Comparison of ENCODE assay signal across 35 cellular contexts in the genomic region with DNA sequence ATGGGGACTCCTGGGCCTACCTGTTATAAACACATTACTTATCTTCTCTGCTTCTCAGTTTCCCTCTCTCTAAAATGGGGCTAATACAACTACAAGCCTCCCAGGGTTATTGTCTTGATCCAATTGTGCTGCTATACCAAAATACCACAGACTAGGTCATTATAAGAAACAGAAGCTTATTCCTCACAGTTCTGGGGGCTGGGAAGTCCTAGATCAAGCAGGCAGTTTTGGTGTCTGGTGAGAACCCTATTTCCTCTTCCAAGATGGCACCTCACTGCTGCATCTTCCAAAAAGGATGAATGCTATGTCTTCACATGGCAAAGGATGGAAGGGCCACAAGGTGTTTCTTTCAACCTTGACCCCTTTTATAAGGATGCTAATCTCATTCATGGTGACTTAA.
"Had no signal": no experiment of that assay in that cellular context is flagged by ENCODE, and none has a peak within 500 bp of the region (broad histone marks: within the 10 kb centered on the region; RNA-seq: fewer than 3 reads in every experiment).

No MANE protein-coding gene starts in this region.

- H3K36me3 ChIP-seq: MG63 had no signal

- H3K4me2 ChIP-seq: KMS-11 had no signal

- DNase-seq: Karpas-422, Kasumi-1, MG63, MM.1S, MV-4-11, NCI-H1048, NCI-H1092, NCI-H1092 treated with DMSO at 0.1 percent for 48 hours, NCI-H1105, NCI-H1105 treated with DMSO at 0.1 percent for 48 hours, NCI-H1417, NCI-H1417 treated with DMSO at 0.1 percent for 48 hours, NCI-H1436, NCI-H1436 treated with DMSO at 0.1 percent for 48 hours, NCI-H146, NCI-H1694, NCI-H1694 treated with DMSO at 0.1 percent for 48 hours, NCI-H187, NCI-H187 treated with DMSO at 0.1 percent for 48 hours, NCI-H1930, NCI-H2029, NCI-H2029 treated with DMSO at 0.1 percent for 48 hours, NCI-H2081, NCI-H2081 treated with DMSO at 0.1 percent for 48 hours, NCI-H2107, NCI-H2171, NCI-H2171 treated with DMSO at 0.1 percent for 48 hours, NCI-H2227 treated with DMSO at 0.1 percent for 48 hours, NCI-H226, NCI-H345, NCI-H446, NCI-H446 treated with DMSO at 0.1 percent for 48 hours, NCI-H510A, NCI-H510A treated with DMSO at 0.1 percent for 48 hours had no signal

- H3K9ac ChIP-seq: KMS-11 had no signal

- H3K27me3 ChIP-seq: MG63 had no signal

- H3K27ac ChIP-seq: KMS-11 had no signal

- H3K9me3 ChIP-seq: MG63 had no signal

- H3K4me3 ChIP-seq: MG63 had no signal
